In genomic region chr12:69298947-69299346, GRCh38 we compare ENCODE assay signal across 25 cellular contexts. TPM values are rescaled to one million over a fixed set of nuclear protein-coding genes. Genes with fewer than 3 reads are reported as not detected.
"Had no signal": no experiment of that assay in that cellular context is flagged by ENCODE, and none has a peak within 500 bp of the region (broad histone marks: within the 10 kb centered on the region; RNA-seq: fewer than 3 reads in every experiment).

No MANE protein-coding gene starts in this region.

- H3K27ac ChIP-seq: left lung, lower lobe of right lung, ovary, sigmoid colon, spleen, suprapubic skin, thoracic aorta, tibial artery, uterus had no signal

- ATAC-seq: left colon; left lung; lower lobe of right lung; natural killer cell; right cardiac atrium; stimulated activated effector memory CD8-positive, alpha-beta T cell treated with anti-CD3 and anti-CD28 coated beads, Interleukin-12 subunit alpha, Interleukin-12 subunit beta, amount 100 ng/mL, for 72 hours had no signal

- H3K9me3 ChIP-seq: lower lobe of right lung, ovary, suprapubic skin, thoracic aorta, uterus had no signal

- H3K36me3 ChIP-seq: left lung, lower lobe of right lung, ovary, sigmoid colon, spleen, suprapubic skin, thoracic aorta, tibial artery, uterus had no signal

- DNase-seq: hypothalamus; immature natural killer cell; kidney; left colon; left lung; lower lobe of right lung; mesendoderm; naive B cell; natural killer cell; ovary; right cardiac atrium; sigmoid colon; small intestine; spleen; stimulated activated CD4-positive, alpha-beta T cell treated with anti-CD3 and anti-CD28 coated beads, Interleukin-4, amount 100 ng/mL, for 24 hours; stimulated activated naive CD4-positive, alpha-beta T cell; tibial artery; trophoblast cell; uterus had no signal

- H3K4me3 ChIP-seq: left lung, lower lobe of right lung, ovary, sigmoid colon, spleen, suprapubic skin, thoracic aorta, tibial artery, uterus had no signal

- H3K27me3 ChIP-seq: left lung, ovary, sigmoid colon, spleen, suprapubic skin, tibial artery, uterus had no signal

- FAIRE-seq: islet of Langerhans, kidney, small intestine had no signal

- H3K4me1 ChIP-seq: left lung, lower lobe of right lung, sigmoid colon, spleen, suprapubic skin, tibial artery, uterus had no signal

RNA-seq across cellular contexts. Expression of gene LYZ, which starts 49.2 kb away (rescaled TPM):
- total RNA-seq: pulmonary artery endothelial cell, renal cortical epithelial cell had no signal
